In the genomic region with DNA sequence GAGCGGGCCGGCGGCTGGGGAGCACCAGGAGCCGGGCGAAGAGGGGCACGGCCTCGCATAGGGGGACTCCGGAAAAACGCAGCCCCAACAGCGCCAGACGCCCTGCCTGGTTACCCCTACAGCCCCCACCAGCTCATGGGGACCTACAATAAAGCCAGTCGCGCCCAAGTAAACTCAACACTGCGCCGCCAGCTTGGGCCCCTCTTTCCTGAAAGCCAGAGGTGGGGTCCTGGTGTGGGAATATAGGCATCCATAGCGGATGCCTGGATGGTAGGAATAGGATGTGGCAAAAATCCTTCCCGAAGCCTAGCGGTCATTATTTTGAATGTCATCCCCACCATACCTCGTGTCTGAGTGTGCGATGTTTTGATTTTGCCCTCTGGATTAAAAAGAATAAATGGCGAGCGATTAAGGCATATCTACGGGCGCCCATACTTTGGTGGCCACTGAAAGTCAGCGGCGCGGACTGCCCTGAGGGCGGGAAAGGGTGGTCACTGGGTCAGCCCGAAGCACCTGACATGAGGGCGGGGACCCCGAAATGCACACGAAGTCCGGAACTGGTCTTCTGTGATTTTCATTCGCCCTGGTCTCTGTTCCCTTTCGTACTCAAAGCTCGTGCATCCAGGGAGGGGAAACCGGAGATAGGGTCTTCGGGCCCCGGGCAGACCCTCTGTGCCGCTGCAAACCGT, we compare ENCODE assay signal across 8 cellular contexts. TPM values are rescaled to one million over a fixed set of nuclear protein-coding genes. Genes with fewer than 3 reads are reported as not detected.
DNase-seq lines count a peak whose midpoint lies in the region; ATAC-seq and TF ChIP-seq lines count a peak whose summit lies in the region.

Gene NHLRC3, plus strand, starts transcription at position 577 of the 689 bp plus-strand sequence. CDS start 184 bp downstream, outside the sequence.
Gene PROSER1, minus strand, starts transcription at position 210 of the 689 bp plus-strand sequence. CDS start 847 bp downstream, outside the sequence.

- 0% methylated on average over 35 of the region's 41 CpGs for WGBS in prostate gland
- under 1% methylated on average over 41 of the region's 41 CpGs for WGBS in urinary bladder

- TF ChIP-seq POLR2A in prostate gland (IDR thresholded peaks at IDR 0.05) = peak; percentile 43

- no peaks in the 10 kb centered on the region for H3K9me3 Mint-ChIP-seq in T-helper 1 cell treated with Interleukin-12 subunit alpha and Interleukin-12 subunit beta and Interleukin-4 antibody, amounts not matched to agents 30 μg/mL and 1 μg/mL, for 36 hours

- no peaks in the 10 kb centered on the region for H3K27me3 ChIP-seq in prostate gland (replicated peaks; ENCODE audit: insufficient read depth)

- no peaks in the 10 kb centered on the region for H3K27me3 Mint-ChIP-seq in T-helper 1 cell treated with Interleukin-12 subunit alpha and Interleukin-12 subunit beta and Interleukin-4 antibody, amounts not matched to agents 30 μg/mL and 1 μg/mL, for 36 hours (ENCODE audit: low read depth)

- DNase-seq in GM12865 (ENCODE audit: low read depth) = peak; percentile 94
- DNase-seq in NCI-H1694 (lab: John Stamatoyannopoulos, UW) = peak; percentile 89
- peak; percentile 42 to 97 (median 93) for DNase-seq in amygdala (lab: John Stamatoyannopoulos, UW)
- DNase-seq in left ventricle myocardium superior = peak; percentile 92
- peak; percentile 90 for DNase-seq in prostate gland (ENCODE audit: low spot score)

- H3K36me3 ChIP-seq in prostate gland (no peaks in the 10 kb centered on the region), urinary bladder (ENCODE audit: insufficient read depth) (no peaks in the 10 kb centered on the region)

- H3K27ac Mint-ChIP-seq in T-helper 1 cell treated with Interleukin-12 subunit alpha and Interleukin-12 subunit beta and Interleukin-4 antibody, amounts not matched to agents 30 μg/mL and 1 μg/mL, for 36 hours = peak within 1 kb of the TSS; percentile 95

- TF ChIP-seq CTCF in GM12865 (IDR thresholded peaks at IDR 0.05; ENCODE audit: insufficient read depth, low read depth, low read length, missing control alignments) (no peak), prostate gland (IDR thresholded peaks at IDR 0.05) (peak in 2 of 4 experiments; percentile 5 to 29)

- H3K36me3 Mint-ChIP-seq in T-helper 1 cell treated with Interleukin-12 subunit alpha and Interleukin-12 subunit beta and Interleukin-4 antibody, amounts not matched to agents 30 μg/mL and 1 μg/mL, for 36 hours (ENCODE audit: low read depth) = peaks cover 6% of the 10 kb centered on the region

- H3K27ac ChIP-seq in prostate gland = peak within 1 kb of the TSS; percentile 75 to 77
- H3K27ac ChIP-seq in urinary bladder (ENCODE audit: low read depth) = peak within 1 kb of the TSS; percentile 82

- H3K4me3 ChIP-seq in GM12865 (ENCODE audit: low read depth, low read length) (peak within 1 kb of the TSS; percentile 84), prostate gland (peak within 1 kb of the TSS; percentile 68 to 80), urinary bladder (ENCODE audit: low read depth, low read length) (peak within 1 kb of the TSS; percentile 87)

- peak within 1 kb of the TSS; percentile 92 for H3K4me3 Mint-ChIP-seq in T-helper 1 cell treated with Interleukin-12 subunit alpha and Interleukin-12 subunit beta and Interleukin-4 antibody, amounts not matched to agents 30 μg/mL and 1 μg/mL, for 36 hours

- H3K4me1 Mint-ChIP-seq in T-helper 1 cell treated with Interleukin-12 subunit alpha and Interleukin-12 subunit beta and Interleukin-4 antibody, amounts not matched to agents 30 μg/mL and 1 μg/mL, for 36 hours (ENCODE audit: low read depth) = peaks cover 37% of the 10 kb centered on the region

- peak; percentile 79 for ATAC-seq in HG02798 (IDR thresholded peaks at IDR 0.05; ENCODE audit: poor library complexity, unreplicated experiment)
- ATAC-seq in left ventricle myocardium superior = peak; percentile 95

- no peaks in the 10 kb centered on the region for H3K4me1 ChIP-seq in prostate gland (replicated peaks)
- H3K4me1 ChIP-seq in urinary bladder (ENCODE audit: insufficient read depth) = peaks cover 3% of the 10 kb centered on the region

- intact Hi-C loops in left ventricle myocardium superior (cut with micrococcal nuclease) = no loop called here
- intact Hi-C loops in prostate gland (cut with DNase I) = no loop called here

- no peaks in the 10 kb centered on the region for H3K9me3 ChIP-seq in prostate gland

RNA-seq across cellular contexts. Expression of gene NHLRC3, which starts in this region (rescaled TPM):
- total RNA-seq in left ventricle myocardium superior (10.6 TPM), prostate gland (10 to 100 TPM; 10.1 to 17.8 TPM), urinary bladder (70.3 TPM)
- polyA plus RNA-seq in urinary bladder = 10.9 TPM

RNA-seq across cellular contexts. Expression of gene PROSER1, which starts in this region (rescaled TPM):
- 13.4 TPM for total RNA-seq in left ventricle myocardium superior
- total RNA-seq in prostate gland = 10 to 100 TPM; 33.6 to 39.5 TPM
- total RNA-seq in urinary bladder = 33.8 TPM
- polyA plus RNA-seq in urinary bladder = 8.1 TPM

Comparison
In these comparisons a context has a peak if more than half of its experiments do, and no peak if none do; other contexts are left out.
1. Peak in every context shown above with its lines: DNase-seq, ATAC-seq, H3K4me3 ChIP-seq and H3K27ac ChIP-seq.